ENCODE assay signal across 8 cellular contexts in the genomic region with DNA sequence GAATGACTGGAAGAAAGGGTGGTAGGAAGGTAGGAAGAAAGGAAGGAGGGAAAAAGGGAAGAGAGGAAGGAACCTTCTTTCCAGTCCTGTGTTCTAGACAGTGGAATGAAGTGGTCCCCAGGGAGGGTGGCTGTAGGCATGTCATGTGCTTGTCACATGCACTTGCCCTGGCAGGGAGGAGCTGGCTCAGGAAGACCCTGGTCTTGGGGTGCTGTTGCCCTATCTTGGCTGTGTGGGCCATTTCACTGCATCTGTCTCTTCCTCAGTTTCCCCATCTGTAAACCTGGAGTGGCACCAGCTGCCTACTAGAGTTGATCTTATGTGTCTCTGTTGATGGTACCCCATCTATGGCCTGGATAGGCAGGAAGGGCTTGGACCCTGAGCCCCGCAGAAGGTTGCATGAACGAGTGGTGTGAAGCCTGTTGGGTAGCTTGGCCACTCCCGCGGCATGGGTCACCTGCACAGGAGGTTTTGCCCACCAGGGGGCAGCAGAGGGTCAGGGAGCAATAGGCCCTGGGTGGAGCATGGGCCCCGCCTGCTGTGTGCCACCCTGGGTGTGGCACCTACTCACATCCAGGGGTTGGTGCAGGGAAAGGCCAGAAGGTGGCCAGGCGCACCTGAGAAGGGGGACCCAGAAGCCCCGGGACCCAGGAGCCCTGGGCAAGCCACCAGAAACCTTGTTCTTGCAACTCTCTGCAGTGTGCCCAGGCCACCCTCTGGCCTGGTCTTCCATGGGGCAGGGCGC. TPM values are rescaled to one million over a fixed set of nuclear protein-coding genes. Genes with fewer than 3 reads are reported as not detected.
DNase-seq lines count a peak whose midpoint lies in the region; ATAC-seq, FAIRE-seq and TF ChIP-seq lines count a peak whose summit lies in the region.

No MANE protein-coding gene starts in this region.

- no peaks in the 10 kb centered on the region for H3K9me3 Mint-ChIP-seq in central memory CD8-positive, alpha-beta T cell

- no peak overlapping the region for H2BK15ac ChIP-seq in mesendoderm (replicated peaks; ENCODE audit: low read depth)

- peaks cover 3% of the 10 kb centered on the region for H3K27me3 Mint-ChIP-seq in central memory CD8-positive, alpha-beta T cell

- no peak overlapping the region for H3K4ac ChIP-seq in mesendoderm (ENCODE audit: low read depth, low read length)

- no peak overlapping the region for H3K4me3 Mint-ChIP-seq in central memory CD8-positive, alpha-beta T cell

- no peak overlapping the region for H3K9ac ChIP-seq in mesendoderm (ENCODE audit: low read length)

- H3K27me3 ChIP-seq in mesendoderm (ENCODE audit: insufficient read depth, low read length, poor library complexity), result no peaks in the 10 kb centered on the region

- no peaks in the 10 kb centered on the region for H3K4me1 Mint-ChIP-seq in central memory CD8-positive, alpha-beta T cell

- H3K56ac ChIP-seq in mesendoderm (ENCODE audit: low read length), result no peak overlapping the region

- no peak overlapping the region for H2BK5ac ChIP-seq in mesendoderm (ENCODE audit: low read length)

- no peak overlapping the region for H2AK5ac ChIP-seq in mesendoderm (ENCODE audit: low read length)

- H3K23ac ChIP-seq in mesendoderm (ENCODE audit: low read length), result no peak overlapping the region

- WGBS in mesendoderm (ENCODE audit: extremely low coverage, insufficient coverage, low lambda C conversion rate), result no CpG with 5 or more reads among the region's 8 CpGs

- H2BK120ac ChIP-seq in mesendoderm (ENCODE audit: low read depth, low read length), result no peak overlapping the region

- H4K5ac ChIP-seq in mesendoderm (ENCODE audit: low read length), result no peak overlapping the region

- peak; percentile 48 for TF ChIP-seq CTCF in D721Med (IDR thresholded peaks at IDR 0.05; ENCODE audit: insufficient read depth, missing control alignments)

- no peaks in the 10 kb centered on the region for H3K79me2 ChIP-seq in mesendoderm (ENCODE audit: control insufficient read depth, insufficient read depth, low read length)

- no peak overlapping the region for H4K8ac ChIP-seq in mesendoderm (ENCODE audit: low read depth, low read length)

- no peaks in the 10 kb centered on the region for H3K36me3 ChIP-seq in mesendoderm (ENCODE audit: control insufficient read depth, insufficient read depth, low read length)

- H3K79me1 ChIP-seq in mesendoderm (ENCODE audit: low read length), result no peaks in the 10 kb centered on the region

- no peak overlapping the region for H3K4me3 ChIP-seq in mesendoderm (ENCODE audit: low read length)

- H3K27ac Mint-ChIP-seq in central memory CD8-positive, alpha-beta T cell (ENCODE audit: low read depth), result no peak overlapping the region

- H3K18ac ChIP-seq in mesendoderm (ENCODE audit: low read length), result no peak overlapping the region

- no peaks in the 10 kb centered on the region for H3K4me1 ChIP-seq in mesendoderm (ENCODE audit: control insufficient read depth, low read depth, low read length)

- no peak for FAIRE-seq in D721Med (lab: Jason Lieb, UNC)

- DNase-seq in D721Med (ENCODE audit: insufficient read length, low spot score) (no peak), NCI-H1092 (lab: John Stamatoyannopoulos, UW) (peak; percentile 40), mesendoderm (peak; percentile 61)
- peak; percentile 89 for DNase-seq in activated CD4-positive, CD25-positive, alpha-beta regulatory T cell treated with anti-CD3 and anti-CD28 coated beads, Interleukin-2, amount 50 U/mL, for 72 hours
- DNase-seq in central memory CD8-positive, alpha-beta T cell (ENCODE audit: low spot score in 2 of 2), result peak; percentile 51 to 70
- peak; percentile 54 to 71 for DNase-seq in stimulated activated CD8-positive, alpha-beta memory T cell treated with anti-CD3 and anti-CD28 coated beads, Interleukin-7, amount 100 ng/mL, for 48 hours (ENCODE audit: extremely low read depth in 1 of 2, low read depth in 1 of 2)

- peaks cover 2% of the 10 kb centered on the region for H3K36me3 Mint-ChIP-seq in central memory CD8-positive, alpha-beta T cell (ENCODE audit: insufficient read depth)

- H3K4me2 ChIP-seq in mesendoderm (ENCODE audit: low read length), result no peak overlapping the region

- peak; percentile 81 for ATAC-seq in GM21576 (IDR thresholded peaks at IDR 0.05; ENCODE audit: unreplicated experiment)
- ATAC-seq in central memory CD8-positive, alpha-beta T cell (replicated peaks; ENCODE audit: extremely low read depth, poor library complexity, severe bottlenecking), result peak; percentile 58
- no peak for ATAC-seq in GM18517 (IDR thresholded peaks at IDR 0.05; ENCODE audit: unreplicated experiment)

- H3K27ac ChIP-seq in mesendoderm (ENCODE audit: low read depth, low read length), result no peak overlapping the region

RNA-seq across cellular contexts. Expression of gene MEG3, which starts 25.1 kb away (rescaled TPM):
- 0.55 TPM for polyA plus RNA-seq in mesendoderm (2013, experiment 1 of 2)
- 0.41 TPM for polyA plus RNA-seq in mesendoderm (2013, experiment 2 of 2)

RNA-seq across cellular contexts. Expression of gene RTL1, which starts 52.5 kb away (rescaled TPM):
- 0.03 TPM for polyA plus RNA-seq in mesendoderm (2013, experiment 1 of 2)
- 0.03 TPM for polyA plus RNA-seq in mesendoderm (2013, experiment 2 of 2)
